Comparison of ENCODE assay signal across 8 cellular contexts in genomic region chr16:31181102-31181830, GRCh38. TPM values are rescaled to one million over a fixed set of nuclear protein-coding genes. Genes with fewer than 3 reads are reported as not detected.
DNase-seq lines count a peak whose midpoint lies in the region; ATAC-seq, FAIRE-seq and TF ChIP-seq lines count a peak whose summit lies in the region.

No MANE protein-coding gene starts in this region.

- H3K4me1 ChIP-seq in OCI-LY1 (ENCODE audit: insufficient read depth, low read length, severe bottlenecking) = peaks cover 31% of the 10 kb centered on the region
- H3K4me1 ChIP-seq in keratinocyte (ENCODE audit: control insufficient read depth, extremely low read depth, insufficient read depth, low read length) = peaks cover 23% of the 10 kb centered on the region

- peak; percentile 65 for DNase-seq in GM03348 (ENCODE audit: low spot score)
- DNase-seq in astrocyte of the cerebellum (ENCODE audit: low read depth) = no peak
- no peak for DNase-seq in keratinocyte (ENCODE audit: low read depth, low spot score)
- DNase-seq in stimulated activated CD4-positive, alpha-beta T cell treated with anti-CD3 and anti-CD28 coated beads, Interleukin-4, amount 100 ng/mL, for 1 hour = peak; percentile 24
- no peak for DNase-seq in iPS-NIHi7 (ENCODE audit: extremely low spot score)

- TF ChIP-seq CTCF in OCI-LY1 (IDR thresholded peaks at IDR 0.05; ENCODE audit: low read length) (no peak), astrocyte of the cerebellum (IDR thresholded peaks at IDR 0.05; ENCODE audit: low read depth, low read length, missing control alignments) (no peak), keratinocyte (optimal IDR thresholded peaks at IDR 0.05 in 1 of 3, IDR thresholded peaks at IDR 0.05 in 1 of 3, conservative IDR thresholded peaks at IDR 0.05 in 1 of 3; ENCODE audit: extremely low read depth in 1 of 3, insufficient read depth in 2 of 3, low read length in 3 of 3) (no peak)

- H3K4me3 ChIP-seq in OCI-LY1 (ENCODE audit: low read depth, low read length, poor library complexity, severe bottlenecking) = peak overlapping the region; percentile 75
- peak overlapping the region; percentile 94 for H3K4me3 ChIP-seq in astrocyte of the cerebellum (ENCODE audit: low read depth, low read length)
- peak overlapping the region; percentile 91 to 93 (median 92) for H3K4me3 ChIP-seq in keratinocyte (ENCODE audit: control insufficient read depth in 2 of 3, extremely low read depth in 1 of 3, insufficient read depth in 2 of 3, low read depth in 1 of 3, low read length in 3 of 3)

- ATAC-seq in GM21360 (IDR thresholded peaks at IDR 0.05; ENCODE audit: unreplicated experiment) (no peak), GM19328 (IDR thresholded peaks at IDR 0.05; ENCODE audit: unreplicated experiment) (no peak)

- H2AFZ ChIP-seq in OCI-LY1 (ENCODE audit: low read length) = no peak overlapping the region
- no peak overlapping the region for H2AFZ ChIP-seq in keratinocyte (ENCODE audit: control insufficient read depth, low read length)

- H4K20me1 ChIP-seq in OCI-LY1 (ENCODE audit: insufficient read depth, low read length) (peaks cover 7% of the 10 kb centered on the region; the same call in 1 of the 2 replicates), keratinocyte (ENCODE audit: control insufficient read depth, extremely low read depth, insufficient read depth, low read length) (peaks cover 37% of the 10 kb centered on the region)

- in situ Hi-C loops in astrocyte of the cerebellum (cut with HindIII; ENCODE audit: low sequenced_read_pairs) = no loop called here

- dilution Hi-C loops in keratinocyte (cut with MboI; ENCODE audit: extremely low pct_ligation_motif_present, low sequenced_read_pairs) = no loop called here

- H3K9ac ChIP-seq in OCI-LY1 (ENCODE audit: low read length) (peak overlapping the region; percentile 89), keratinocyte (ENCODE audit: control insufficient read depth, extremely low read depth, insufficient read depth, low read length) (peak overlapping the region; percentile 96)

- H3K27ac ChIP-seq in OCI-LY1 (ENCODE audit: low read depth, low read length, poor library complexity, severe bottlenecking) = peak overlapping the region; percentile 88
- H3K27ac ChIP-seq in keratinocyte (ENCODE audit: control insufficient read depth, insufficient read depth, low read length) = peak overlapping the region; percentile 98

- peaks cover 57% of the 10 kb centered on the region for H3K36me3 ChIP-seq in OCI-LY1 (ENCODE audit: insufficient read depth, low read length)
- peaks cover 24 to 43% of the 10 kb centered on the region in 2 experiments for H3K36me3 ChIP-seq in keratinocyte (ENCODE audit: control insufficient read depth in 2 of 2, extremely low read depth in 1 of 2, insufficient read depth in 2 of 2, low read length in 2 of 2)

- peaks cover 47% of the 10 kb centered on the region for H3K79me2 ChIP-seq in OCI-LY1 (ENCODE audit: insufficient read depth, low read length)
- H3K79me2 ChIP-seq in keratinocyte (ENCODE audit: control insufficient read depth, insufficient read depth, low read length) = peaks cover 61% of the 10 kb centered on the region

- peak overlapping the region; percentile 94 for H3K4me2 ChIP-seq in OCI-LY1 (ENCODE audit: low read length)
- peak overlapping the region; percentile 98 for H3K4me2 ChIP-seq in keratinocyte (ENCODE audit: control insufficient read depth, extremely low read depth, insufficient read depth, low read depth, low read length)

- FAIRE-seq in keratinocyte (lab: Jason Lieb, UNC) = no peak

- H3F3A ChIP-seq in OCI-LY1 (ENCODE audit: insufficient read depth, low read length) = peaks cover 5% of the 10 kb centered on the region; the same call in 1 of the 2 replicates

- peaks cover 6% of the 10 kb centered on the region for H3K9me1 ChIP-seq in keratinocyte (ENCODE audit: control insufficient read depth, extremely low read depth, insufficient read depth, low read length)

- H3K9me3 ChIP-seq in OCI-LY1 (ENCODE audit: low read length) (no peaks in the 10 kb centered on the region), keratinocyte (ENCODE audit: control insufficient read depth, low read depth, low read length) (no peaks in the 10 kb centered on the region)

- H3K27me3 ChIP-seq in OCI-LY1 (ENCODE audit: insufficient read depth, low read length) = no peaks in the 10 kb centered on the region
- H3K27me3 ChIP-seq in keratinocyte (ENCODE audit: control insufficient read depth, extremely low read depth, insufficient read depth, low read length) = no peaks in the 10 kb centered on the region

- H3K9me2 ChIP-seq in OCI-LY1 (ENCODE audit: low read depth, low read length) = no peaks in the 10 kb centered on the region

RNA-seq across cellular contexts. Expression of gene FUS, which starts 1.3 kb away (rescaled TPM):
- polyA plus RNA-seq in keratinocyte = 88.0 to 210 TPM (median 199 TPM) in 3 replicates
- polyA plus RNA-seq in keratinocyte (2011; ENCODE audit: low read depth) = 138 TPM
- 50.2 and 69.9 TPM in 2 replicates for polyA plus RNA-seq in keratinocyte (2011; cell fraction: cytosol; rRNA removed)
- polyA plus RNA-seq in keratinocyte (2011; cell fraction: nucleus; rRNA removed) = 170 and 201 TPM in 2 replicates
- 196 and 474 TPM in 2 replicates for polyA plus RNA-seq in keratinocyte (2012; ENCODE audit: low replicate concordance)
- polyA minus RNA-seq in keratinocyte = 44.0 to 226 TPM (median 102 TPM) in 3 replicates
- polyA minus RNA-seq in keratinocyte (2011; cell fraction: cytosol; rRNA and poly(A)+ RNA removed) = 112 TPM
- 53.8 and 89.2 TPM in 2 replicates for polyA minus RNA-seq in keratinocyte (2011; cell fraction: nucleus; rRNA and poly(A)+ RNA removed)

RNA-seq across cellular contexts. Expression of gene PYCARD, which starts 21.3 kb away (rescaled TPM):
- polyA plus RNA-seq in keratinocyte = 46.4 to 84.9 TPM (median 58.1 TPM) in 3 replicates
- polyA plus RNA-seq in keratinocyte (2011; ENCODE audit: low read depth) = 18.4 TPM
- 33.0 and 90.8 TPM in 2 replicates for polyA plus RNA-seq in keratinocyte (2011; cell fraction: cytosol; rRNA removed)
- polyA plus RNA-seq in keratinocyte (2011; cell fraction: nucleus; rRNA removed) = 21.8 and 25.3 TPM in 2 replicates
- 82.2 and 114 TPM in 2 replicates for polyA plus RNA-seq in keratinocyte (2012; ENCODE audit: low replicate concordance)
- 25.1 to 88.4 TPM (median 60.1 TPM) in 3 replicates for polyA minus RNA-seq in keratinocyte
- polyA minus RNA-seq in keratinocyte (2011; cell fraction: cytosol; rRNA and poly(A)+ RNA removed) = 162 TPM
- 11.1 and 12.3 TPM in 2 replicates for polyA minus RNA-seq in keratinocyte (2011; cell fraction: nucleus; rRNA and poly(A)+ RNA removed)

RNA-seq across cellular contexts. Expression of gene PRSS36, which starts 31.4 kb away (rescaled TPM):
- polyA plus RNA-seq in keratinocyte = 0.08 to 0.95 TPM (median 0.43 TPM) in 3 replicates
- not detected for polyA plus RNA-seq in keratinocyte (2011; ENCODE audit: low read depth)
- polyA plus RNA-seq in keratinocyte (2011; cell fraction: cytosol; rRNA removed) = 0.21 and 0.42 TPM in 2 replicates
- polyA plus RNA-seq in keratinocyte (2011; cell fraction: nucleus; rRNA removed) = 0.28 and 0.39 TPM in 2 replicates
- polyA plus RNA-seq in keratinocyte (2012; ENCODE audit: low replicate concordance) = 0.31 and 3.0 TPM in 2 replicates
- 0.26 TPM in 1 of 3 replicates, not detected in the others for polyA minus RNA-seq in keratinocyte
- polyA minus RNA-seq in keratinocyte (2011; cell fraction: cytosol; rRNA and poly(A)+ RNA removed) = 3.5 TPM
- polyA minus RNA-seq in keratinocyte (2011; cell fraction: nucleus; rRNA and poly(A)+ RNA removed) = not detected in 2 replicates

RNA-seq across cellular contexts. Expression of gene TRIM72, which starts 32.7 kb away (rescaled TPM):
- polyA plus RNA-seq in keratinocyte = under 0.01 TPM in 1 of 3 replicates, not detected in the others
- 0.06 TPM for polyA plus RNA-seq in keratinocyte (2011; ENCODE audit: low read depth)
- polyA plus RNA-seq in keratinocyte (2011; cell fraction: cytosol; rRNA removed) = not detected in 2 replicates
- 0.01 and 0.04 TPM in 2 replicates for polyA plus RNA-seq in keratinocyte (2011; cell fraction: nucleus; rRNA removed)
- 0.06 TPM in 1 of 2 replicates, not detected in the other for polyA plus RNA-seq in keratinocyte (2012; ENCODE audit: low replicate concordance)
- polyA minus RNA-seq in keratinocyte = not detected in 3 replicates
- polyA minus RNA-seq in keratinocyte (2011; cell fraction: cytosol; rRNA and poly(A)+ RNA removed) = not detected
- not detected in 2 replicates for polyA minus RNA-seq in keratinocyte (2011; cell fraction: nucleus; rRNA and poly(A)+ RNA removed)

RNA-seq across cellular contexts. Expression of gene PYDC1, which starts 35.7 kb away (rescaled TPM):
- not detected in 3 replicates for polyA plus RNA-seq in keratinocyte
- polyA plus RNA-seq in keratinocyte (2011; ENCODE audit: low read depth) = 5.0 TPM
- polyA plus RNA-seq in keratinocyte (2011; cell fraction: cytosol; rRNA removed) = not detected in 2 replicates
- polyA plus RNA-seq in keratinocyte (2011; cell fraction: nucleus; rRNA removed) = 0.17 TPM in 1 of 2 replicates, not detected in the other
- 9.4 TPM in 1 of 2 replicates, not detected in the other for polyA plus RNA-seq in keratinocyte (2012; ENCODE audit: low replicate concordance)
- not detected in 3 replicates for polyA minus RNA-seq in keratinocyte
- not detected for polyA minus RNA-seq in keratinocyte (2011; cell fraction: cytosol; rRNA and poly(A)+ RNA removed)
- not detected in 2 replicates for polyA minus RNA-seq in keratinocyte (2011; cell fraction: nucleus; rRNA and poly(A)+ RNA removed)

Comparison
In these comparisons a context has a peak if more than half of its experiments do, and no peak if none do; other contexts are left out.
1. DNase-seq: peak in GM03348 (single experiment) and stimulated activated CD4-positive, alpha-beta T cell treated with anti-CD3 and anti-CD28 coated beads, Interleukin-4, amount 100 ng/mL, for 1 hour (single experiment); none in astrocyte of the cerebellum (single experiment), keratinocyte (single experiment) and iPS-NIHi7 (single experiment).
2. Peak in every context shown above with its lines, with median percentiles within 50 percentile points of each other: H3K4me3 ChIP-seq.